ENCODE assay signal across 1 cellular context in genomic region chr2:213086566-213086965, GRCh38.
TF ChIP-seq lines count a peak whose summit lies in the region.

No MANE protein-coding gene starts in this region.

TF ChIP-seq in SK-N-SH, 30 proteins besides CTCF, POLR2A, EP300 and RAD21 (continued from another document):
- TF ChIP-seq, protein P1, sequence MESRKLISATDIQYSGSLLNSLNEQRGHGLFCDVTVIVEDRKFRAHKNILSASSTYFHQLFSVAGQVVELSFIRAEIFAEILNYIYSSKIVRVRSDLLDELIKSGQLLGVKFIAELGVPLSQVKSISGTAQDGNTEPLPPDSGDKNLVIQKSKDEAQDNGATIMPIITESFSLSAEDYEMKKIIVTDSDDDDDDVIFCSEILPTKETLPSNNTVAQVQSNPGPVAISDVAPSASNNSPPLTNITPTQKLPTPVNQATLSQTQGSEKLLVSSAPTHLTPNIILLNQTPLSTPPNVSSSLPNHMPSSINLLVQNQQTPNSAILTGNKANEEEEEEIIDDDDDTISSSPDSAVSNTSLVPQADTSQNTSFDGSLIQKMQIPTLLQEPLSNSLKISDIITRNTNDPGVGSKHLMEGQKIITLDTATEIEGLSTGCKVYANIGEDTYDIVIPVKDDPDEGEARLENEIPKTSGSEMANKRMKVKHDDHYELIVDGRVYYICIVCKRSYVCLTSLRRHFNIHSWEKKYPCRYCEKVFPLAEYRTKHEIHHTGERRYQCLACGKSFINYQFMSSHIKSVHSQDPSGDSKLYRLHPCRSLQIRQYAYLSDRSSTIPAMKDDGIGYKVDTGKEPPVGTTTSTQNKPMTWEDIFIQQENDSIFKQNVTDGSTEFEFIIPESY (IDR thresholded peaks at IDR 0.05; ENCODE audit: borderline replicate concordance, low read depth): no peak
- TF ChIP-seq, protein P2, sequence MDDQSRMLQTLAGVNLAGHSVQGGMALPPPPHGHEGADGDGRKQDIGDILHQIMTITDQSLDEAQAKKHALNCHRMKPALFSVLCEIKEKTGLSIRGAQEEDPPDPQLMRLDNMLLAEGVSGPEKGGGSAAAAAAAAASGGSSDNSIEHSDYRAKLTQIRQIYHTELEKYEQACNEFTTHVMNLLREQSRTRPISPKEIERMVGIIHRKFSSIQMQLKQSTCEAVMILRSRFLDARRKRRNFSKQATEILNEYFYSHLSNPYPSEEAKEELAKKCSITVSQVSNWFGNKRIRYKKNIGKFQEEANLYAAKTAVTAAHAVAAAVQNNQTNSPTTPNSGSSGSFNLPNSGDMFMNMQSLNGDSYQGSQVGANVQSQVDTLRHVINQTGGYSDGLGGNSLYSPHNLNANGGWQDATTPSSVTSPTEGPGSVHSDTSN (IDR thresholded peaks at IDR 0.05): peak; percentile 83
- no peak for TF ChIP-seq RFX5 (IDR thresholded peaks at IDR 0.05; ENCODE audit: low read length)
